In the genomic region with DNA sequence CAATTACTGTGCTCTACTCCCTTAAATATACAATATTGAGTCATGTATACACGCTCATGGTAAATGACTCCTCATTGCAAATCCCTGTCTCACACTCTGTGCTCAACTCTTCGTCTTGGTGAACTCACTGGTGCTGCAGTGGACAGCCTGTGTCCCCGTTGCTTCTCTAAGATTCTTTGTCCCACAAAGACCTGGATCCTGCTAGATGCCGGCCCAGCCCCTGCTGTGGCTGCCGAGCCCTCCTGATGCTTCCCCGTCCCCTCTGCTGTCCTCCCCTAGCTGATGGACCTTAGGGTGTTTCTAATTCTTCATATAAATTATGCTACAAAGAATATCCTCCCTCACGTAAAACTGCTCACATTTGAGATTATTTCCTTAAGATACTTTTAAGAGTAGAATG, we compare ENCODE assay signal across 20 cellular contexts. TPM values are rescaled to one million over a fixed set of nuclear protein-coding genes. Genes with fewer than 3 reads are reported as not detected.
DNase-seq lines count a peak whose midpoint lies in the region; ATAC-seq and TF ChIP-seq lines count a peak whose summit lies in the region.
"Had no signal": no experiment of that assay in that cellular context is flagged by ENCODE, and none has a peak within 500 bp of the region (broad histone marks: within the 10 kb centered on the region; RNA-seq: fewer than 3 reads in every experiment).

No MANE protein-coding gene starts in this region.

- POLR2A ChIA-PET in activated naive CD8-positive, alpha-beta T cell treated with anti-CD3 and anti-CD28 coated beads, Interleukin-2, amount 10 ng/mL, durations not matched to agents 7 days and 5 days (lab: Charles Lee), result no interaction called here

- no peak overlapping the region for H3K4me3 Mint-ChIP-seq in activated naive CD8-positive, alpha-beta T cell treated with anti-CD3 and anti-CD28 coated beads, Interleukin-2, amount 10 ng/mL, durations not matched to agents 7 days and 5 days
- no peak overlapping the region for H3K4me3 Mint-ChIP-seq in activated naive CD8-positive, alpha-beta T cell treated with anti-CD3 and anti-CD28 coated beads for 36 hours
- no peak overlapping the region for H3K4me3 Mint-ChIP-seq in activated T-helper 17 cell treated with anti-CD3 and anti-CD28 coated beads, Interleukin-2, amount 50 U/mL, for 72 hours
- no peak overlapping the region for H3K4me3 Mint-ChIP-seq in mesothelial cell of epicardium

- intact Hi-C loops in posterior vena cava (cut with DNase I), result no loop called here

- peaks cover 52% of the 10 kb centered on the region for H3K36me3 Mint-ChIP-seq in activated naive CD8-positive, alpha-beta T cell treated with anti-CD3 and anti-CD28 coated beads, Interleukin-2, amount 10 ng/mL, durations not matched to agents 7 days and 5 days
- peaks cover 53% of the 10 kb centered on the region for H3K36me3 Mint-ChIP-seq in activated naive CD8-positive, alpha-beta T cell treated with anti-CD3 and anti-CD28 coated beads for 36 hours
- H3K36me3 Mint-ChIP-seq in activated T-helper 17 cell treated with anti-CD3 and anti-CD28 coated beads, Interleukin-2, amount 50 U/mL, for 72 hours (ENCODE audit: low read depth), result peaks cover 100% of the 10 kb centered on the region
- H3K36me3 Mint-ChIP-seq in mesothelial cell of epicardium, result peaks cover 40% of the 10 kb centered on the region

- no peak for DNase-seq in activated naive CD8-positive, alpha-beta T cell treated with anti-CD3 and anti-CD28 coated beads, Interleukin-2, amount 10 ng/mL, durations not matched to agents 7 days and 5 days
- no peak for DNase-seq in activated naive CD8-positive, alpha-beta T cell treated with anti-CD3 and anti-CD28 coated beads for 36 hours
- DNase-seq in mesothelial cell of epicardium (ENCODE audit: low spot score in 2 of 2, unreplicated experiment in 2 of 2) (no peak), NCI-H1436 treated with DMSO at 0.1 percent for 48 hours (lab: John Stamatoyannopoulos, UW) (no peak), posterior vena cava (ENCODE audit: low spot score) (no peak), OCI-M2 (lab: John Stamatoyannopoulos, UW; ENCODE audit: unreplicated experiment) (no peak)
- DNase-seq: activated CD4-positive, alpha-beta T cell treated with anti-CD3 and anti-CD28 coated beads for 48 hours; cerebellar nuclear complex; hippocampal formation; KBM-7; naive thymus-derived CD4-positive, alpha-beta T cell; NCI-H2081; NCI-H226; stomach; T-helper 2 cell; thyroid gland had no signal

- TF ChIP-seq CTCF in mesothelial cell of epicardium (IDR thresholded peaks at IDR 0.05; ENCODE audit: unreplicated experiment), result no peak

- H3K4me1 Mint-ChIP-seq in activated naive CD8-positive, alpha-beta T cell treated with anti-CD3 and anti-CD28 coated beads, Interleukin-2, amount 10 ng/mL, durations not matched to agents 7 days and 5 days, result peaks cover 51% of the 10 kb centered on the region
- peaks cover 49% of the 10 kb centered on the region for H3K4me1 Mint-ChIP-seq in activated naive CD8-positive, alpha-beta T cell treated with anti-CD3 and anti-CD28 coated beads for 36 hours
- peaks cover 46% of the 10 kb centered on the region for H3K4me1 Mint-ChIP-seq in activated T-helper 17 cell treated with anti-CD3 and anti-CD28 coated beads, Interleukin-2, amount 50 U/mL, for 72 hours
- H3K4me1 Mint-ChIP-seq in mesothelial cell of epicardium, result peaks cover 72% of the 10 kb centered on the region

- H3K27ac Mint-ChIP-seq in activated naive CD8-positive, alpha-beta T cell treated with anti-CD3 and anti-CD28 coated beads, Interleukin-2, amount 10 ng/mL, durations not matched to agents 7 days and 5 days, result peak overlapping the region; percentile 85
- H3K27ac Mint-ChIP-seq in activated naive CD8-positive, alpha-beta T cell treated with anti-CD3 and anti-CD28 coated beads for 36 hours, result no peak overlapping the region
- peak overlapping the region; percentile 61 for H3K27ac Mint-ChIP-seq in activated T-helper 17 cell treated with anti-CD3 and anti-CD28 coated beads, Interleukin-2, amount 50 U/mL, for 72 hours
- H3K27ac Mint-ChIP-seq in mesothelial cell of epicardium, result peak overlapping the region; percentile 86

- ATAC-seq in activated naive CD8-positive, alpha-beta T cell treated with anti-CD3 and anti-CD28 coated beads, Interleukin-2, amount 10 ng/mL, durations not matched to agents 7 days and 5 days (ENCODE audit: low read depth), result no peak
- ATAC-seq in activated T-helper 17 cell treated with anti-CD3 and anti-CD28 coated beads, Interleukin-2, amount 50 U/mL, for 72 hours (replicated peaks), result no peak
- ATAC-seq in HG03460 (IDR thresholded peaks at IDR 0.05; ENCODE audit: unreplicated experiment), result no peak
- ATAC-seq: naive thymus-derived CD4-positive, alpha-beta T cell had no signal

- H3K9me3 Mint-ChIP-seq in activated naive CD8-positive, alpha-beta T cell treated with anti-CD3 and anti-CD28 coated beads, Interleukin-2, amount 10 ng/mL, durations not matched to agents 7 days and 5 days, result peaks cover 4% of the 10 kb centered on the region
- peaks cover 2% of the 10 kb centered on the region for H3K9me3 Mint-ChIP-seq in activated naive CD8-positive, alpha-beta T cell treated with anti-CD3 and anti-CD28 coated beads for 36 hours
- H3K9me3 Mint-ChIP-seq in activated T-helper 17 cell treated with anti-CD3 and anti-CD28 coated beads, Interleukin-2, amount 50 U/mL, for 72 hours, result no peaks in the 10 kb centered on the region
- peaks cover 10% of the 10 kb centered on the region for H3K9me3 Mint-ChIP-seq in mesothelial cell of epicardium

- no peaks in the 10 kb centered on the region for H3K27me3 Mint-ChIP-seq in activated naive CD8-positive, alpha-beta T cell treated with anti-CD3 and anti-CD28 coated beads, Interleukin-2, amount 10 ng/mL, durations not matched to agents 7 days and 5 days
- no peaks in the 10 kb centered on the region for H3K27me3 Mint-ChIP-seq in activated naive CD8-positive, alpha-beta T cell treated with anti-CD3 and anti-CD28 coated beads for 36 hours
- H3K27me3 Mint-ChIP-seq in activated T-helper 17 cell treated with anti-CD3 and anti-CD28 coated beads, Interleukin-2, amount 50 U/mL, for 72 hours, result no peaks in the 10 kb centered on the region
- H3K27me3 Mint-ChIP-seq in mesothelial cell of epicardium (ENCODE audit: low read depth), result no peaks in the 10 kb centered on the region
- H3K27me3 Mint-ChIP-seq: naive thymus-derived CD4-positive, alpha-beta T cell had no signal

RNA-seq across cellular contexts. Expression of gene APOL2, which starts 5.5 kb away (rescaled TPM):
- total RNA-seq in activated naive CD8-positive, alpha-beta T cell treated with anti-CD3 and anti-CD28 coated beads, Interleukin-2, amount 10 ng/mL, durations not matched to agents 7 days and 5 days, result 10 to 100 TPM; 77.8 to 85.0 TPM
- total RNA-seq in activated naive CD8-positive, alpha-beta T cell treated with anti-CD3 and anti-CD28 coated beads for 36 hours, result 10 to 100 TPM; 54.3 to 57.0 TPM
- 100 to 1,000 TPM; 105 to 116 TPM for total RNA-seq in activated T-helper 17 cell treated with anti-CD3 and anti-CD28 coated beads, Interleukin-2, amount 50 U/mL, for 72 hours
- total RNA-seq in mesothelial cell of epicardium (55.5 to 59.4 TPM (median 56.1 TPM) in 3 replicates), posterior vena cava (10 to 100 TPM; 50.5 to 54.4 TPM)

RNA-seq across cellular contexts. Expression of gene APOL1, which starts 19.1 kb away (rescaled TPM):
- total RNA-seq in activated naive CD8-positive, alpha-beta T cell treated with anti-CD3 and anti-CD28 coated beads, Interleukin-2, amount 10 ng/mL, durations not matched to agents 7 days and 5 days, result 10 to 100 TPM; 38.4 to 40.9 TPM
- total RNA-seq in activated naive CD8-positive, alpha-beta T cell treated with anti-CD3 and anti-CD28 coated beads for 36 hours, result 10 to 100 TPM; 17.6 to 19.3 TPM
- total RNA-seq in activated T-helper 17 cell treated with anti-CD3 and anti-CD28 coated beads, Interleukin-2, amount 50 U/mL, for 72 hours, result 10 to 100 TPM; 52.8 to 89.4 TPM
- total RNA-seq in mesothelial cell of epicardium (1.7 to 1.9 TPM (median 1.7 TPM) in 3 replicates), posterior vena cava (10 to 100 TPM; 39.9 to 69.3 TPM)
- total RNA-seq: H1 had no signal

RNA-seq across cellular contexts. Expression of gene APOL4, which starts 32.2 kb away (rescaled TPM):
- total RNA-seq in activated naive CD8-positive, alpha-beta T cell treated with anti-CD3 and anti-CD28 coated beads, Interleukin-2, amount 10 ng/mL, durations not matched to agents 7 days and 5 days, result 1 to 10 TPM; 5.7 to 6.5 TPM
- total RNA-seq in activated naive CD8-positive, alpha-beta T cell treated with anti-CD3 and anti-CD28 coated beads for 36 hours, result under 1 TPM; 0.70 to 0.95 TPM
- total RNA-seq in activated T-helper 17 cell treated with anti-CD3 and anti-CD28 coated beads, Interleukin-2, amount 50 U/mL, for 72 hours, result 1 to 10 TPM in 1 of 2 donors, under 1 TPM in 1; 0.56 to 1.2 TPM
- total RNA-seq in mesothelial cell of epicardium (15.0 to 16.4 TPM (median 15.9 TPM) in 3 replicates), posterior vena cava (1 to 10 TPM; 7.5 to 9.5 TPM)
- total RNA-seq: H1, MCF 10A had no signal
